Comparison of ENCODE assay signal across 14 cellular contexts in genomic region chr20:42024653-42025052, GRCh38.
DNase-seq lines count a peak whose midpoint lies in the region; ATAC-seq and TF ChIP-seq lines count a peak whose summit lies in the region.
"Had no signal": no experiment of that assay in that cellular context is flagged by ENCODE, and none has a peak within 500 bp of the region (broad histone marks: within the 10 kb centered on the region; RNA-seq: fewer than 3 reads in every experiment).

No MANE protein-coding gene starts in this region.

- H3K79me2 ChIP-seq in hepatocyte, result no peaks in the 10 kb centered on the region

- H2AFZ ChIP-seq in hepatocyte, result no peak overlapping the region

- H4K20me1 ChIP-seq in hepatocyte (ENCODE audit: insufficient read depth, poor library complexity, severe bottlenecking), result no peaks in the 10 kb centered on the region

- no peaks in the 10 kb centered on the region for H3K4me1 ChIP-seq in hepatocyte (ENCODE audit: insufficient read depth)

- TF ChIP-seq CTCF in hepatocyte (IDR thresholded peaks at IDR 0.05; ENCODE audit: poor library complexity), result no peak

- ATAC-seq in HG02885 (IDR thresholded peaks at IDR 0.05; ENCODE audit: poor library complexity, unreplicated experiment), result no peak
- ATAC-seq: stimulated activated memory B cell treated with anti-CD40 and anti-IgM and Interleukin-4, amounts not matched to agents 10 μg/mL and 1 μg/mL and 100 μg/mL, for 72 hours had no signal

- peak; percentile 9 for DNase-seq in ACHN
- DNase-seq in HEK293T (ENCODE audit: extremely low spot score), result peak; percentile 7
- DNase-seq in RPMI8226, result peak; percentile 47
- peak; percentile 43 for DNase-seq in hepatocyte (ENCODE audit: low spot score)
- no peak for DNase-seq in activated T-cell treated with anti-CD3 and anti-CD28 coated beads, Interleukin-2, amount 50 U/mL, for 1 hour
- DNase-seq in SIG-M5 treated with dmso at 0.1 percent for 504 hours (lab: John Stamatoyannopoulos, UW; ENCODE audit: unreplicated experiment), result no peak
- DNase-seq in AG08395 (ENCODE audit: low spot score), result no peak
- DNase-seq: activated CD4-positive, alpha-beta memory T cell treated with anti-CD3 and anti-CD28 coated beads for 36 hours; NCI-H69; small intestine had no signal

- H3K4me2 ChIP-seq in hepatocyte, result no peak overlapping the region

- H3K27ac ChIP-seq in hepatocyte, result no peak overlapping the region
- H3K27ac ChIP-seq: BLaER1 treated with 17β-estradiol and CSF1 and Interleukin-3, amounts not matched to agents 10 nM and 100 nM; HL-60 had no signal

- POLR2A ChIA-PET in HEK293T (lab: Yijun Ruan, JAX), result no interaction called here

- H3K9me2 ChIP-seq in hepatocyte (replicated peaks; ENCODE audit: insufficient read depth), result no peaks in the 10 kb centered on the region

- H3K9me3 ChIP-seq in hepatocyte (ENCODE audit: low read depth), result no peaks in the 10 kb centered on the region
- H3K9me3 ChIP-seq: BLaER1 treated with 17β-estradiol and CSF1 and Interleukin-3, amounts not matched to agents 10 nM and 100 nM had no signal

- WGBS in hepatocyte (ENCODE audit: low lambda C conversion rate, missing lambda C conversion rate), result 44% methylated on average over 5 of the region's 5 CpGs

- CTCF ChIA-PET in HEK293T (lab: Yijun Ruan, JAX), result no interaction called here

- H3K4me3 ChIP-seq in hepatocyte, result no peak overlapping the region
- H3K4me3 ChIP-seq: BLaER1 treated with 17β-estradiol and CSF1 and Interleukin-3, amounts not matched to agents 10 nM and 100 nM had no signal

- no peaks in the 10 kb centered on the region for H3K36me3 ChIP-seq in hepatocyte (replicated peaks; ENCODE audit: insufficient read depth, low read depth)
- H3K36me3 ChIP-seq: BLaER1 treated with 17β-estradiol and CSF1 and Interleukin-3, amounts not matched to agents 10 nM and 100 nM had no signal

- in situ Hi-C loops in ACHN (cut with HindIII; ENCODE audit: low pct_ligation_motif_present, low pct_unique_long_range_greater_than_20kb, low sequenced_read_pairs), result no loop called here

- H3K27me3 ChIP-seq in hepatocyte, result no peaks in the 10 kb centered on the region
- H3K27me3 ChIP-seq: BLaER1 treated with 17β-estradiol and CSF1 and Interleukin-3, amounts not matched to agents 10 nM and 100 nM had no signal

TF ChIP-seq in HEK293T, 16 proteins besides CTCF, POLR2A, EP300 and RAD21:
- TF ChIP-seq LEF1 (IDR thresholded peaks at IDR 0.05; ENCODE audit: borderline replicate concordance), result no peak
- TF ChIP-seq CTBP1 (IDR thresholded peaks at IDR 0.05; ENCODE audit: borderline replicate concordance), result no peak

Comparison
In these comparisons a context has a peak if more than half of its experiments do, and no peak if none do; other contexts are left out.
1. DNase-seq: peak in ACHN (single experiment), HEK293T (single experiment), RPMI8226 (single experiment) and hepatocyte (single experiment); none in activated T-cell treated with anti-CD3 and anti-CD28 coated beads, Interleukin-2, amount 50 U/mL, for 1 hour (single experiment), SIG-M5 treated with dmso at 0.1 percent for 504 hours (single experiment) and AG08395 (single experiment).